Comparison of ENCODE assay signal across 10 cellular contexts in genomic region chr11:12157241-12157661, GRCh38. TPM values are rescaled to one million over a fixed set of nuclear protein-coding genes. Genes with fewer than 3 reads are reported as not detected.
A peak's percentile ranks its signal among the peaks of the same experiment; 100 is the strongest.
DNase-seq lines count a peak whose midpoint lies in the region; ATAC-seq and TF ChIP-seq lines count a peak whose summit lies in the region.
"Had no signal": no experiment of that assay in that cellular context is flagged by ENCODE, and none has a peak within 500 bp of the region (broad histone marks: within the 10 kb centered on the region; RNA-seq: fewer than 3 reads in every experiment).

No MANE protein-coding gene starts in this region.

- H3F3A ChIP-seq in PC-3 (ENCODE audit: low read length, unreplicated experiment), result no peaks in the 10 kb centered on the region

- DNase-seq in G401 (ENCODE audit: low spot score), result peak; percentile 33
- DNase-seq in PC-3, result peak; percentile 11
- no peak for DNase-seq in dorsolateral prefrontal cortex
- no peak for DNase-seq in mesendoderm
- DNase-seq in SJCRH30, result no peak
- DNase-seq: erythroblast, small intestine had no signal

- H2AK5ac ChIP-seq in mesendoderm (ENCODE audit: low read length), result no peak overlapping the region

- H3K27ac ChIP-seq in PC-3 (ENCODE audit: low read length) (no peak overlapping the region), dorsolateral prefrontal cortex (peak overlapping the region in 56 of 59 donors; percentile 41 to 94 (median 83)), skeletal muscle tissue (ENCODE audit: low read depth, low read length) (peak overlapping the region; percentile 63), mesendoderm (ENCODE audit: low read depth, low read length) (no peak overlapping the region), SJCRH30 (no peak overlapping the region)

- H3K4me2 ChIP-seq in PC-3 (ENCODE audit: low read length) (no peak overlapping the region), mesendoderm (ENCODE audit: low read length) (no peak overlapping the region)

- H4K20me1 ChIP-seq in PC-3 (ENCODE audit: low read length), result no peaks in the 10 kb centered on the region

- no peaks in the 10 kb centered on the region for H3K9me2 ChIP-seq in PC-3 (replicated peaks; ENCODE audit: low read length)

- H2BK120ac ChIP-seq in mesendoderm (ENCODE audit: low read depth, low read length), result no peak overlapping the region

- intact Hi-C loops in PC-3 (cut with micrococcal nuclease) (loop anchor here (5.0 kb wide), 1 partner anchor 110 kb away; no protein-coding TSS in a partner anchor), dorsolateral prefrontal cortex (cut with DNase I) (loop anchor here in 1 of 2 donors (5.0 kb wide), 1 partner anchor 55 kb away; no protein-coding TSS in a partner anchor)

- H4K5ac ChIP-seq in mesendoderm (ENCODE audit: low read length), result no peak overlapping the region

- H3K27me3 ChIP-seq in PC-3 (ENCODE audit: low read length) (no peaks in the 10 kb centered on the region), dorsolateral prefrontal cortex (no peaks in the 10 kb centered on the region), skeletal muscle tissue (ENCODE audit: control insufficient read depth in 3 of 3, insufficient read depth in 3 of 3, low read length in 3 of 3) (no peaks in the 10 kb centered on the region), mesendoderm (ENCODE audit: insufficient read depth, low read length, poor library complexity) (no peaks in the 10 kb centered on the region), SJCRH30 (no peaks in the 10 kb centered on the region)

- no peak overlapping the region for H3K56ac ChIP-seq in mesendoderm (ENCODE audit: low read length)

- CTCF ChIA-PET in PC-3 (lab: Charles Lee), result interaction anchor here (0.7 kb wide), 1 partner anchor 59 kb away, joined by 3 read pairs; no protein-coding TSS in a partner anchor

- no peak overlapping the region for H4K8ac ChIP-seq in mesendoderm (ENCODE audit: low read depth, low read length)

- H3K4me1 ChIP-seq in PC-3 (ENCODE audit: insufficient read depth, low read length) (peaks cover 21% of the 10 kb centered on the region), skeletal muscle tissue (ENCODE audit: control insufficient read depth in 3 of 3, insufficient read depth in 3 of 3, low read length in 3 of 3) (peaks cover 31 to 47% (median 32%) of the 10 kb centered on the region in 3 donors), mesendoderm (ENCODE audit: control insufficient read depth, low read depth, low read length) (peaks cover 3% of the 10 kb centered on the region), SJCRH30 (peaks cover 31% of the 10 kb centered on the region)

- H3K79me2 ChIP-seq in PC-3 (ENCODE audit: low read length) (peaks cover 22% of the 10 kb centered on the region), mesendoderm (ENCODE audit: control insufficient read depth, insufficient read depth, low read length) (no peaks in the 10 kb centered on the region)

- in situ Hi-C loops in G401 (cut with HindIII; ENCODE audit: low sequenced_read_pairs), result no loop called here

- H3K9me3 ChIP-seq in PC-3 (ENCODE audit: low read length) (no peaks in the 10 kb centered on the region), skeletal muscle tissue (ENCODE audit: control insufficient read depth in 3 of 3, low read length in 3 of 3) (no peaks in the 10 kb centered on the region), SJCRH30 (replicated peaks) (no peaks in the 10 kb centered on the region)

- no peak overlapping the region for H3K23ac ChIP-seq in mesendoderm (ENCODE audit: low read length)

- no peak overlapping the region for H2AFZ ChIP-seq in PC-3 (ENCODE audit: low read length)

- H3K18ac ChIP-seq in mesendoderm (ENCODE audit: low read length), result no peak overlapping the region

- no CpG with 5 or more reads among the region's 1 CpG for WGBS in mesendoderm (ENCODE audit: extremely low coverage, insufficient coverage, low lambda C conversion rate)

- no peak overlapping the region for H3K4ac ChIP-seq in mesendoderm (ENCODE audit: low read depth, low read length)

- H3K4me3 ChIP-seq in PC-3 (ENCODE audit: low read length), result no peak overlapping the region
- no peak overlapping the region for H3K4me3 ChIP-seq in dorsolateral prefrontal cortex
- H3K4me3 ChIP-seq in skeletal muscle tissue (ENCODE audit: low read length in 3 of 3), result no peak overlapping the region
- H3K4me3 ChIP-seq in mesendoderm (ENCODE audit: low read length), result no peak overlapping the region
- no peak overlapping the region for H3K4me3 ChIP-seq in SJCRH30

- POLR2A ChIA-PET in PC-3 (lab: Charles Lee; ENCODE audit: unreplicated experiment), result interaction anchor here (0.6 to 0.7 kb wide), 2 partner anchors 71 to 222 kb away, joined by 3 to 7 read pairs; no protein-coding TSS in a partner anchor

- peaks cover 16% of the 10 kb centered on the region; the same call in 1 of the 2 replicates for H3K36me3 ChIP-seq in PC-3 (ENCODE audit: low read depth, low read length)
- peaks cover 0 to 2% (median 1%) of the 10 kb centered on the region in 3 donors for H3K36me3 ChIP-seq in skeletal muscle tissue (ENCODE audit: control insufficient read depth in 3 of 3, insufficient read depth in 3 of 3, low read length in 3 of 3)
- no peaks in the 10 kb centered on the region for H3K36me3 ChIP-seq in mesendoderm (ENCODE audit: control insufficient read depth, insufficient read depth, low read length)
- H3K36me3 ChIP-seq in SJCRH30, result no peaks in the 10 kb centered on the region

- H2BK15ac ChIP-seq in mesendoderm (replicated peaks; ENCODE audit: low read depth), result no peak overlapping the region

- no peak overlapping the region for H2BK5ac ChIP-seq in mesendoderm (ENCODE audit: low read length)

- ATAC-seq in PC-3 (no peak), GM18520 (IDR thresholded peaks at IDR 0.05; ENCODE audit: unreplicated experiment) (no peak), HG02610 (IDR thresholded peaks at IDR 0.05; ENCODE audit: unreplicated experiment) (no peak)

- H3K79me1 ChIP-seq in mesendoderm (ENCODE audit: low read length), result no peaks in the 10 kb centered on the region

- H3K9ac ChIP-seq in PC-3 (ENCODE audit: low read length) (no peak overlapping the region), skeletal muscle tissue (ENCODE audit: low read depth in 1 of 3, low read length in 3 of 3) (no peak overlapping the region), mesendoderm (ENCODE audit: low read length) (no peak overlapping the region)

- TF ChIP-seq CTCF in PC-3 (conservative IDR thresholded peaks at IDR 0.05; ENCODE audit: low read depth, low read length) (no peak), dorsolateral prefrontal cortex (IDR thresholded peaks at IDR 0.05 in 54 of 56, conservative IDR thresholded peaks at IDR 0.05 in 2 of 56; ENCODE audit: low read depth in 1 of 56, partially characterized antibody in 56 of 56) (no peak)

- no TSS peak for BruUV-seq in PC-3 (replicated peaks; lab: Mats Ljungman, UMichigan)

RNA-seq across cellular contexts. Expression of gene MICAL2, which starts 46.9 kb away (rescaled TPM):
- 12.6 and 21.1 TPM in 2 replicates for total RNA-seq in G401 (2014; rRNA removed; shearing (Covaris generic))
- total RNA-seq in PC-3 (2014; rRNA removed) (50.1 and 62.9 TPM in 2 replicates), dorsolateral prefrontal cortex (100 to 1,000 TPM; 104 to 402 (median 289) TPM), skeletal muscle tissue (35.5 TPM)
- polyA plus RNA-seq in mesendoderm (2013, experiment 1 of 2), result 6.5 TPM
- 7.2 TPM for polyA plus RNA-seq in mesendoderm (2013, experiment 2 of 2)
- 5.9 and 7.8 TPM in 2 replicates for total RNA-seq in SJCRH30 (2014; rRNA removed; shearing (Covaris generic))

Comparison
In these comparisons a context has a peak if more than half of its experiments do, and no peak if none do; other contexts are left out.
1. DNase-seq: peak in G401 (single experiment) and PC-3 (single experiment); none in dorsolateral prefrontal cortex (0 of 10), mesendoderm (single experiment) and SJCRH30 (0 of 2).
2. H3K27ac ChIP-seq: peak in dorsolateral prefrontal cortex (56 of 59) and skeletal muscle tissue (single experiment); none in PC-3 (single experiment), mesendoderm (single experiment) and SJCRH30 (single experiment).